Comparison of ENCODE assay signal across 9 cellular contexts in genomic region chr2:164841719-164842623, GRCh38. TPM values are rescaled to one million over a fixed set of nuclear protein-coding genes. Genes with fewer than 3 reads are reported as not detected.
DNase-seq lines count a peak whose midpoint lies in the region; ATAC-seq and TF ChIP-seq lines count a peak whose summit lies in the region.
"Had no signal": no experiment of that assay in that cellular context is flagged by ENCODE, and none has a peak within 500 bp of the region (broad histone marks: within the 10 kb centered on the region; RNA-seq: fewer than 3 reads in every experiment).

Gene COBLL1 (minus strand): TSS chr2:164841823. CDS start chr2:164841196, 627 bp downstream.

- H3K9me3 Mint-ChIP-seq in activated T-helper 1 cell treated with anti-CD3 and anti-CD28 coated beads, Interleukin-12 subunit alpha, Interleukin-12 subunit beta, Interleukin-2, Interleukin-4 antibody, amounts not matched to agents 30 ng/mL and 10 ng/mL and 1 ng/mL, durations not matched to agents 14 hours and 24 hours and 36 hours = no peaks in the 10 kb centered on the region
- H3K9me3 Mint-ChIP-seq in naive thymus-derived CD4-positive, alpha-beta T cell = no peaks in the 10 kb centered on the region

- TF ChIP-seq POLR2A in transverse colon (IDR thresholded peaks at IDR 0.05) = peak; percentile 66

- no peaks in the 10 kb centered on the region for H3K4me1 ChIP-seq in naive thymus-derived CD4-positive, alpha-beta T cell (ENCODE audit: control insufficient read depth in 2 of 2, insufficient read depth in 2 of 2, low read length in 2 of 2)
- H3K4me1 ChIP-seq in transverse colon = peaks cover 0 to 33% (median 3%) of the 10 kb centered on the region in 4 donors

- H3K9me3 ChIP-seq in naive thymus-derived CD4-positive, alpha-beta T cell (ENCODE audit: control insufficient read depth in 2 of 3, low read length in 3 of 3) = no peaks in the 10 kb centered on the region
- no peaks in the 10 kb centered on the region for H3K9me3 ChIP-seq in transverse colon

- CTCF ChIA-PET in BJ (lab: Yijun Ruan, JAX) = interaction anchor here (0.6 to 3.6 kb wide), 47 partner anchors 9 to 313 kb away, joined by 3 to 20 read pairs (median 5); partner anchors contain the start of gene SLC38A11
- CTCF ChIA-PET in naive thymus-derived CD4-positive, alpha-beta T cell (lab: Charles Lee) = no interaction called here

- no peak within 1 kb of the TSS for H3K27ac ChIP-seq in naive thymus-derived CD4-positive, alpha-beta T cell (ENCODE audit: low read depth, low read length)
- H3K27ac ChIP-seq in transverse colon = peak within 1 kb of the TSS; percentile 91 to 95 (median 92)

- peaks cover 56% of the 10 kb centered on the region for H3K27me3 Mint-ChIP-seq in activated T-helper 1 cell treated with anti-CD3 and anti-CD28 coated beads, Interleukin-12 subunit alpha, Interleukin-12 subunit beta, Interleukin-2, Interleukin-4 antibody, amounts not matched to agents 30 ng/mL and 10 ng/mL and 1 ng/mL, durations not matched to agents 14 hours and 24 hours and 36 hours (ENCODE audit: insufficient read depth)
- H3K27me3 Mint-ChIP-seq in naive thymus-derived CD4-positive, alpha-beta T cell = peaks cover 28 to 65% (median 49%) of the 10 kb centered on the region in 5 donors

- POLR2A ChIA-PET in BJ (lab: Charles Lee) = interaction anchor here (0.7 to 0.8 kb wide), 4 partner anchors 10 to 56 kb away, joined by 3 to 5 read pairs (median 4); no protein-coding TSS in a partner anchor
- POLR2A ChIA-PET in naive thymus-derived CD4-positive, alpha-beta T cell (lab: Charles Lee) = no interaction called here

- H3K36me3 ChIP-seq in BJ (ENCODE audit: control insufficient read depth, insufficient read depth, low read length) (no peaks in the 10 kb centered on the region), transverse colon (no peaks in the 10 kb centered on the region)
- H3K36me3 ChIP-seq in naive thymus-derived CD4-positive, alpha-beta T cell (ENCODE audit: control insufficient read depth in 2 of 3, insufficient read depth in 3 of 3, low read length in 3 of 3) = no peaks in the 10 kb centered on the region

- H3K4me3 Mint-ChIP-seq in activated T-helper 1 cell treated with anti-CD3 and anti-CD28 coated beads, Interleukin-12 subunit alpha, Interleukin-12 subunit beta, Interleukin-2, Interleukin-4 antibody, amounts not matched to agents 30 ng/mL and 10 ng/mL and 1 ng/mL, durations not matched to agents 14 hours and 24 hours and 36 hours = peak within 1 kb of the TSS; percentile 64
- H3K4me3 Mint-ChIP-seq in naive thymus-derived CD4-positive, alpha-beta T cell = peak within 1 kb of the TSS; percentile 58 to 85 (median 76)

- WGBS in transverse colon (ENCODE audit: low coverage in 1 of 2), 2 donors = 0 to 2% methylated on average over 9 to 36 of the region's 57 CpGs

- peak; percentile 87 for TF ChIP-seq CTCF in BJ (IDR thresholded peaks at IDR 0.05; ENCODE audit: insufficient read depth, low read depth, low read length)
- TF ChIP-seq CTCF in fibroblast of the aortic adventitia (IDR thresholded peaks at IDR 0.05; ENCODE audit: insufficient read depth, low read length) = peak; percentile 87
- peak; percentile 86 to 95 (median 89) for TF ChIP-seq CTCF in transverse colon (IDR thresholded peaks at IDR 0.05)

- TF ChIP-seq EP300 in transverse colon (IDR thresholded peaks at IDR 0.05; ENCODE audit: low read depth) = no peak

- DNase-seq in BJ (ENCODE audit: low read depth) = no peak
- peak; percentile 62 for DNase-seq in NCI-H460 (ENCODE audit: extremely low read depth, low read depth)
- peak; percentile 7 for DNase-seq in activated T-helper 1 cell treated with anti-CD3 and anti-CD28 coated beads, Interleukin-12 subunit alpha, Interleukin-12 subunit beta, Interleukin-2, Interleukin-4 antibody, amounts not matched to agents 30 ng/mL and 10 ng/mL and 1 ng/mL, durations not matched to agents 14 hours and 24 hours and 36 hours (ENCODE audit: low spot score)
- peak; percentile 66 for DNase-seq in fibroblast of the aortic adventitia (ENCODE audit: low read depth)
- DNase-seq in naive thymus-derived CD4-positive, alpha-beta T cell = peak in 6 of 9 donors; percentile 4 to 34 (median 10)
- peak; percentile 89 for DNase-seq in transverse colon

- in situ Hi-C loops in transverse colon (cut with MboI; ENCODE audit: low pct_ligation_motif_present in 1 of 4, low pct_unique_long_range_greater_than_20kb in 1 of 4, low sequenced_read_pairs in 3 of 4) = no loop called here

- H3K4me3 ChIP-seq in BJ (ENCODE audit: low read depth, low read length) (peak within 1 kb of the TSS; percentile 92), fibroblast of the aortic adventitia (ENCODE audit: low read depth, low read length) (peak within 1 kb of the TSS; percentile 79), transverse colon (peak within 1 kb of the TSS; percentile 76 to 80 (median 78))
- peak within 1 kb of the TSS; percentile 24 for H3K4me3 ChIP-seq in naive thymus-derived CD4-positive, alpha-beta T cell (ENCODE audit: low read length)

- no peak within 1 kb of the TSS for H3K27ac Mint-ChIP-seq in activated T-helper 1 cell treated with anti-CD3 and anti-CD28 coated beads, Interleukin-12 subunit alpha, Interleukin-12 subunit beta, Interleukin-2, Interleukin-4 antibody, amounts not matched to agents 30 ng/mL and 10 ng/mL and 1 ng/mL, durations not matched to agents 14 hours and 24 hours and 36 hours
- no peak within 1 kb of the TSS for H3K27ac Mint-ChIP-seq in naive thymus-derived CD4-positive, alpha-beta T cell

- intact Hi-C loops in activated T-helper 1 cell treated with anti-CD3 and anti-CD28 coated beads, Interleukin-12 subunit alpha, Interleukin-12 subunit beta, Interleukin-2, Interleukin-4 antibody, amounts not matched to agents 30 ng/mL and 10 ng/mL and 1 ng/mL, durations not matched to agents 14 hours and 24 hours and 36 hours (cut with micrococcal nuclease) = loop anchor here (5.0 kb wide), 1 partner anchor 70 kb away; no protein-coding TSS in a partner anchor
- intact Hi-C loops in naive thymus-derived CD4-positive, alpha-beta T cell (cut with micrococcal nuclease) = no loop called here
- intact Hi-C loops in transverse colon (cut with DNase I; ENCODE audit: low total_unique reads) = loop anchor here (10.0 kb wide), 1 partner anchor 107 kb away; no protein-coding TSS in a partner anchor

- H3K36me3 Mint-ChIP-seq in activated T-helper 1 cell treated with anti-CD3 and anti-CD28 coated beads, Interleukin-12 subunit alpha, Interleukin-12 subunit beta, Interleukin-2, Interleukin-4 antibody, amounts not matched to agents 30 ng/mL and 10 ng/mL and 1 ng/mL, durations not matched to agents 14 hours and 24 hours and 36 hours (ENCODE audit: low read depth) = no peaks in the 10 kb centered on the region
- no peaks in the 10 kb centered on the region for H3K36me3 Mint-ChIP-seq in naive thymus-derived CD4-positive, alpha-beta T cell

- H3K27me3 ChIP-seq in BJ (ENCODE audit: control insufficient read depth, insufficient read depth, low read length) = no peaks in the 10 kb centered on the region
- peaks cover 0 to 8% of the 10 kb centered on the region in 2 donors for H3K27me3 ChIP-seq in naive thymus-derived CD4-positive, alpha-beta T cell (ENCODE audit: control insufficient read depth in 2 of 2, insufficient read depth in 2 of 2, low read length in 2 of 2)
- no peaks in the 10 kb centered on the region for H3K27me3 ChIP-seq in transverse colon

- ATAC-seq in GM18907 (IDR thresholded peaks at IDR 0.05; ENCODE audit: unreplicated experiment) (peak; percentile 82), HG03103 (IDR thresholded peaks at IDR 0.05; ENCODE audit: low read depth, unreplicated experiment) (peak; percentile 67)
- ATAC-seq in naive thymus-derived CD4-positive, alpha-beta T cell = peak; percentile 70

- peaks cover 7% of the 10 kb centered on the region for H3K4me1 Mint-ChIP-seq in activated T-helper 1 cell treated with anti-CD3 and anti-CD28 coated beads, Interleukin-12 subunit alpha, Interleukin-12 subunit beta, Interleukin-2, Interleukin-4 antibody, amounts not matched to agents 30 ng/mL and 10 ng/mL and 1 ng/mL, durations not matched to agents 14 hours and 24 hours and 36 hours (ENCODE audit: low read depth)
- H3K4me1 Mint-ChIP-seq in naive thymus-derived CD4-positive, alpha-beta T cell = peaks cover 0 to 9% (median 8%) of the 10 kb centered on the region in 7 donors

RNA-seq across cellular contexts. Expression of gene COBLL1, which starts in this region (rescaled TPM):
- polyA plus RNA-seq in BJ (2011; rRNA removed) = 34.2 and 56.2 TPM in 2 replicates
- polyA minus RNA-seq in BJ (2011; rRNA and poly(A)+ RNA removed) = 71.2 and 89.7 TPM in 2 replicates
- 6.0 and 6.2 TPM in 2 replicates for total RNA-seq in NCI-H460 (2014; rRNA removed; shearing (Covaris generic))
- polyA plus RNA-seq in NCI-H460 (2014; cell fraction: nucleus; rRNA removed) = 4.5 and 7.4 TPM in 2 replicates
- not detected in 2 replicates for total RNA-seq in activated T-helper 1 cell treated with anti-CD3 and anti-CD28 coated beads, Interleukin-12 subunit alpha, Interleukin-12 subunit beta, Interleukin-2, Interleukin-4 antibody, amounts not matched to agents 30 ng/mL and 10 ng/mL and 1 ng/mL, durations not matched to agents 14 hours and 24 hours and 36 hours
- total RNA-seq in fibroblast of the aortic adventitia (ENCODE audit: low replicate concordance) (18.4 and 25.3 TPM in 2 replicates), transverse colon (100 to 1,000 TPM in 1 of 4 donors, 10 to 100 TPM in 3; 21.7 to 129 (median 30.7) TPM)
- 1 to 10 TPM in 2 of 5 experiments, under 1 TPM in 2, not detected in 1; 0.27 to 8.0 (median 1.7) TPM for total RNA-seq in naive thymus-derived CD4-positive, alpha-beta T cell
- under 1 TPM in 1 of 2 donors, not detected in 1; 0.22 TPM for polyA plus RNA-seq in naive thymus-derived CD4-positive, alpha-beta T cell
- total RNA-seq: T-helper 1 cell treated with Interleukin-12 subunit alpha and Interleukin-12 subunit beta and Interleukin-4 antibody, amounts not matched to agents 30 ng/mL and 1 ng/mL, for 36 hours had no signal

Comparison
In these comparisons a context has a peak if more than half of its experiments do, and no peak if none do; other contexts are left out.
1. RNA of gene COBLL1 (polyA plus RNA-seq): 34.2 to 56.2 TPM in BJ; 0.22 TPM in naive thymus-derived CD4-positive, alpha-beta T cell; every median in the first group is over 10 times any median in the second.
2. Peak in DNase-seq in activated T-helper 1 cell treated with anti-CD3 and anti-CD28 coated beads, Interleukin-12 subunit alpha, Interleukin-12 subunit beta, Interleukin-2, Interleukin-4 antibody, amounts not matched to agents 30 ng/mL and 10 ng/mL and 1 ng/mL, durations not matched to agents 14 hours and 24 hours and 36 hours; RNA of the gene not detected or under 1 TPM.
3. H3K4me3 ChIP-seq: peak in every context shown above with its lines; median percentile 92 in BJ; 79 in fibroblast of the aortic adventitia; 78 in transverse colon; 24 in naive thymus-derived CD4-positive, alpha-beta T cell.
4. intact Hi-C loops: an anchor here in activated T-helper 1 cell treated with anti-CD3 and anti-CD28 coated beads, Interleukin-12 subunit alpha, Interleukin-12 subunit beta, Interleukin-2, Interleukin-4 antibody, amounts not matched to agents 30 ng/mL and 10 ng/mL and 1 ng/mL, durations not matched to agents 14 hours and 24 hours and 36 hours (5.0 kb wide) and transverse colon (10.0 kb wide); none called in naive thymus-derived CD4-positive, alpha-beta T cell.
5. Peak in every context shown above with its lines, with median percentiles within 50 percentile points of each other: CTCF ChIP-seq and ATAC-seq.